Comparison of ENCODE assay signal across 33 cellular contexts in genomic region chr19:44580366-44580895, GRCh38. TPM values are rescaled to one million over a fixed set of nuclear protein-coding genes. Genes with fewer than 3 reads are reported as not detected.
"Had no signal": no experiment of that assay in that cellular context is flagged by ENCODE, and none has a peak within 500 bp of the region (broad histone marks: within the 10 kb centered on the region; RNA-seq: fewer than 3 reads in every experiment).

No MANE protein-coding gene starts in this region.

- DNase-seq: colonic mucosa; effector CD8-positive, alpha-beta T cell; foreskin keratinocyte; heart left ventricle; left cardiac atrium; left ventricle myocardium superior; lower lobe of right lung; naive thymus-derived CD4-positive, alpha-beta T cell; nucleus accumbens; spleen; stimulated activated CD4-positive, alpha-beta T cell treated with anti-CD3 and anti-CD28 coated beads, Interleukin-4, amount 100 ng/mL, for 4 hours; stimulated activated naive CD8-positive, alpha-beta T cell treated with anti-CD3 and anti-CD28 coated beads, Interleukin-15, Interleukin-2, amounts not matched to agents 100 U/mL and 50 U/mL, for 24 hours; substantia nigra; testis; tibial artery; uterus had no signal

- H3K4me3 ChIP-seq: colonic mucosa, esophagus muscularis mucosa, gastroesophageal sphincter, heart left ventricle, hepatocyte, lower lobe of right lung, neural progenitor cell, prostate gland, right atrium auricular region, spleen, testis, tibial artery, upper lobe of left lung, uterus had no signal

- ATAC-seq: foreskin keratinocyte; gastroesophageal sphincter; heart left ventricle; left cardiac atrium; left ventricle myocardium superior; lower lobe of right lung; naive thymus-derived CD4-positive, alpha-beta T cell; sciatic nerve; stimulated activated memory B cell treated with anti-CD40 and anti-IgM and Interleukin-4, amounts not matched to agents 10 μg/mL and 1 μg/mL and 100 μg/mL, for 72 hours; stimulated activated naive CD8-positive, alpha-beta T cell treated with anti-CD3 and anti-CD28 coated beads, Interleukin-15, Interleukin-2, amounts not matched to agents 100 U/mL and 50 U/mL, for 24 hours had no signal

- H3K27me3 ChIP-seq: colonic mucosa, heart left ventricle, hepatocyte, neural progenitor cell, right atrium auricular region, testis, upper lobe of left lung, uterus had no signal

- H3K36me3 ChIP-seq: colonic mucosa, esophagus muscularis mucosa, gastroesophageal sphincter, heart left ventricle, lower lobe of right lung, neural progenitor cell, prostate gland, right atrium auricular region, spleen, tibial artery, upper lobe of left lung, uterus had no signal

- H3K4me1 ChIP-seq: colonic mucosa, esophagus muscularis mucosa, foreskin keratinocyte, gastroesophageal sphincter, heart left ventricle, lower lobe of right lung, neural progenitor cell, prostate gland, right atrium auricular region, spleen, testis, tibial artery, uterus had no signal

- FAIRE-seq: endothelial cell of umbilical vein had no signal

- H3K27ac ChIP-seq: colonic mucosa, esophagus muscularis mucosa, foreskin keratinocyte, gastroesophageal sphincter, heart left ventricle, hepatocyte, lower lobe of right lung, neural progenitor cell, prostate gland, right atrium auricular region, spleen, testis, tibial artery, upper lobe of left lung, uterus had no signal

- H3K9me3 ChIP-seq: colonic mucosa, esophagus muscularis mucosa, gastroesophageal sphincter, heart left ventricle, lower lobe of right lung, prostate gland, right atrium auricular region, testis, tibial artery, upper lobe of left lung, uterus had no signal

RNA-seq across cellular contexts. Expression of gene IGSF23, which starts 32.9 kb away (rescaled TPM):
- total RNA-seq: chondrocyte; colonic mucosa; endothelial cell of umbilical vein; esophagus muscularis mucosa; foreskin keratinocyte; gastroesophageal sphincter; left cardiac atrium; left ventricle myocardium superior; lower lobe of right lung; mesenteric fat pad; naive thymus-derived CD4-positive, alpha-beta T cell; osteocyte; prostate gland; right atrium auricular region; sciatic nerve; skeletal muscle tissue; spleen; upper lobe of left lung; uterus had no signal
- polyA plus RNA-seq: foreskin keratinocyte; naive thymus-derived CD4-positive, alpha-beta T cell; spleen had no signal

RNA-seq across cellular contexts. Expression of gene CEACAM20, which starts 51.0 kb away (rescaled TPM):
- total RNA-seq: chondrocyte; endothelial cell of umbilical vein; epithelial cell of proximal tubule; esophagus muscularis mucosa; fibroblast of lung; foreskin keratinocyte; gastroesophageal sphincter; heart left ventricle; kidney epithelial cell; left cardiac atrium; left ventricle myocardium superior; mesenteric fat pad; naive thymus-derived CD4-positive, alpha-beta T cell; osteocyte; right atrium auricular region; sciatic nerve; skeletal muscle tissue; spleen; upper lobe of left lung had no signal
- polyA plus RNA-seq: fibroblast of lung; foreskin keratinocyte; heart left ventricle; naive thymus-derived CD4-positive, alpha-beta T cell; spleen had no signal
